Comparison of ENCODE assay signal across 19 cellular contexts in genomic region chr3:128367726-128368125, GRCh38.
DNase-seq lines count a peak whose midpoint lies in the region; ATAC-seq and TF ChIP-seq lines count a peak whose summit lies in the region.
"Had no signal": no experiment of that assay in that cellular context is flagged by ENCODE, and none has a peak within 500 bp of the region (broad histone marks: within the 10 kb centered on the region; RNA-seq: fewer than 3 reads in every experiment).

No MANE protein-coding gene starts in this region.

- no peaks in the 10 kb centered on the region; the same call in 1 of the 2 replicates for H4K20me1 ChIP-seq in GM23338 (replicated peaks; ENCODE audit: insufficient read depth)

- H2AFZ ChIP-seq in GM23338: no peak overlapping the region

- H3K36me3 ChIP-seq in GM23338 (ENCODE audit: insufficient read depth) (no peaks in the 10 kb centered on the region; the same call in 1 of the 2 replicates), RWPE2 (ENCODE audit: low read depth) (no peaks in the 10 kb centered on the region)
- H3K36me3 ChIP-seq: Peyer's patch had no signal

- intact Hi-C loops in right cardiac atrium (cut with DNase I): no loop called here

- no peaks in the 10 kb centered on the region for H3K9me3 Mint-ChIP-seq in GM23338
- H3K9me3 Mint-ChIP-seq: activated naive CD4-positive, alpha-beta T cell treated with anti-CD3 and anti-CD28 coated beads, Interleukin-2, amount 50 U/mL, for 24 hours; mesothelial cell of epicardium; T-helper 1 cell treated with Interleukin-12 subunit alpha and Interleukin-12 subunit beta and Interleukin-4 antibody, amounts not matched to agents 30 μg/mL and 1 μg/mL, for 36 hours; type B pancreatic cell had no signal

- H3K9me2 ChIP-seq in GM23338 (ENCODE audit: insufficient read depth): no peaks in the 10 kb centered on the region

- H3F3A ChIP-seq in GM23338 (replicated peaks; ENCODE audit: low read depth): no peaks in the 10 kb centered on the region

- TF ChIP-seq CTCF in GM23338 (conservative IDR thresholded peaks at IDR 0.05; ENCODE audit: low read depth in 2 of 2) (no peak), RWPE2 (IDR thresholded peaks at IDR 0.05; ENCODE audit: poor library complexity, severe bottlenecking) (no peak), GM13977 (IDR thresholded peaks at IDR 0.05; ENCODE audit: extremely low read depth, insufficient read depth, missing control alignments) (no peak)

- DNase-seq in 8988T (peak; percentile 42), GM23338 (ENCODE audit: low spot score) (peak; percentile 33), RWPE2 (ENCODE audit: low spot score) (no peak), right cardiac atrium (no peak), GM13977 (ENCODE audit: low spot score) (no peak), NCI-H1048 (lab: John Stamatoyannopoulos, UW) (no peak), NCI-H1417 (lab: John Stamatoyannopoulos, UW) (no peak), SIG-M5 treated with dmso at 0.1 percent for 504 hours (lab: John Stamatoyannopoulos, UW; ENCODE audit: unreplicated experiment) (no peak)
- DNase-seq: activated CD4-positive, alpha-beta T cell treated with anti-CD3 and anti-CD28 coated beads for 36 hours; activated CD8-positive, alpha-beta memory T cell treated with anti-CD3 and anti-CD28 coated beads, Interleukin-2, amount 50 U/mL, for 48 hours; effector memory CD4-positive, alpha-beta T cell; NCI-H187 treated with DMSO at 0.1 percent for 48 hours; NCI-H526; Peyer's patch; stimulated activated naive CD4-positive, alpha-beta T cell had no signal

- H3K27me3 ChIP-seq in GM23338 (ENCODE audit: insufficient read depth) (no peaks in the 10 kb centered on the region), RWPE2 (ENCODE audit: insufficient read depth, poor library complexity, severe bottlenecking) (no peaks in the 10 kb centered on the region), right cardiac atrium (ENCODE audit: control insufficient read depth, insufficient read depth) (no peaks in the 10 kb centered on the region)
- H3K27me3 ChIP-seq: Peyer's patch had no signal

- no peak overlapping the region for H3K27ac ChIP-seq in GM23338 (ENCODE audit: low read depth)
- no peak overlapping the region for H3K27ac ChIP-seq in RWPE2 (ENCODE audit: poor library complexity, severe bottlenecking)
- H3K27ac ChIP-seq in right cardiac atrium (ENCODE audit: low read length): peak overlapping the region; percentile 78
- H3K27ac ChIP-seq: Peyer's patch had no signal

- in situ Hi-C loops in GM13977 (cut with MboI; ENCODE audit: low pct_unique_long_range_greater_than_20kb, low sequenced_read_pairs, unreplicated experiment): no loop called here

- H3K4me2 ChIP-seq in GM23338: no peak overlapping the region

- H3K9me3 ChIP-seq in RWPE2 (ENCODE audit: severe bottlenecking): no peaks in the 10 kb centered on the region
- no peaks in the 10 kb centered on the region for H3K9me3 ChIP-seq in right cardiac atrium (ENCODE audit: control insufficient read depth, low read length)
- H3K9me3 ChIP-seq: Peyer's patch had no signal

- H3K4me3 Mint-ChIP-seq in GM23338: no peak overlapping the region
- H3K4me3 Mint-ChIP-seq: activated CD4-positive, alpha-beta T cell treated with anti-CD3 and anti-CD28 coated beads for 36 hours; activated naive CD4-positive, alpha-beta T cell treated with anti-CD3 and anti-CD28 coated beads, Interleukin-2, amount 50 U/mL, for 24 hours; mesothelial cell of epicardium; T-helper 1 cell treated with Interleukin-12 subunit alpha and Interleukin-12 subunit beta and Interleukin-4 antibody, amounts not matched to agents 30 μg/mL and 1 μg/mL, for 36 hours; type B pancreatic cell had no signal

- ATAC-seq in GM23338 (peak; percentile 59), RWPE2 (ENCODE audit: low read depth) (peak; percentile 26; the same call in 1 of the 3 replicates), right cardiac atrium (no peak)
- ATAC-seq: activated CD4-positive, alpha-beta T cell treated with anti-CD3 and anti-CD28 coated beads for 36 hours had no signal

- peaks cover 14% of the 10 kb centered on the region for H3K4me1 Mint-ChIP-seq in GM23338
- H3K4me1 Mint-ChIP-seq: activated naive CD4-positive, alpha-beta T cell treated with anti-CD3 and anti-CD28 coated beads, Interleukin-2, amount 50 U/mL, for 24 hours had no signal

- WGBS in right cardiac atrium: 73% methylated on average over 4 of the region's 4 CpGs

- H3K27me3 Mint-ChIP-seq in GM23338 (ENCODE audit: insufficient read depth, low read depth, poor library complexity): peaks cover 3% of the 10 kb centered on the region
- H3K27me3 Mint-ChIP-seq: activated CD4-positive, alpha-beta T cell treated with anti-CD3 and anti-CD28 coated beads for 36 hours; activated naive CD4-positive, alpha-beta T cell treated with anti-CD3 and anti-CD28 coated beads, Interleukin-2, amount 50 U/mL, for 24 hours; type B pancreatic cell had no signal

- no peaks in the 10 kb centered on the region for H3K79me2 ChIP-seq in GM23338 (replicated peaks; ENCODE audit: insufficient read depth)

- H3K4me1 ChIP-seq in GM23338 (ENCODE audit: insufficient read depth): no peaks in the 10 kb centered on the region
- H3K4me1 ChIP-seq in RWPE2 (ENCODE audit: insufficient read depth, poor library complexity, severe bottlenecking): no peaks in the 10 kb centered on the region
- peaks cover 17% of the 10 kb centered on the region for H3K4me1 ChIP-seq in right cardiac atrium (ENCODE audit: control insufficient read depth, insufficient read depth, low read length)
- H3K4me1 ChIP-seq: Peyer's patch had no signal

- H3K27ac Mint-ChIP-seq in GM23338: 0 out of 2 replicates have a peak overlapping the region, but pooled peaks have one; percentile 17
- H3K27ac Mint-ChIP-seq: activated CD4-positive, alpha-beta T cell treated with anti-CD3 and anti-CD28 coated beads for 36 hours; activated naive CD4-positive, alpha-beta T cell treated with anti-CD3 and anti-CD28 coated beads, Interleukin-2, amount 50 U/mL, for 24 hours; mesothelial cell of epicardium; T-helper 1 cell treated with Interleukin-12 subunit alpha and Interleukin-12 subunit beta and Interleukin-4 antibody, amounts not matched to agents 30 μg/mL and 1 μg/mL, for 36 hours; type B pancreatic cell had no signal

- H3K36me3 Mint-ChIP-seq in GM23338 (ENCODE audit: low read depth): no peaks in the 10 kb centered on the region

- H3K4me3 ChIP-seq in GM23338 (no peak overlapping the region), RWPE2 (ENCODE audit: severe bottlenecking) (no peak overlapping the region), right cardiac atrium (ENCODE audit: low read length) (no peak overlapping the region)
- H3K4me3 ChIP-seq: Peyer's patch had no signal

TF ChIP-seq in GM23338, 12 proteins besides CTCF, POLR2A, EP300 and RAD21 (continues in another document):
- no peak for TF ChIP-seq POLR2AphosphoS5 (IDR thresholded peaks at IDR 0.05; ENCODE audit: low read depth)
- TF ChIP-seq EZH2phosphoT487 (IDR thresholded peaks at IDR 0.05; ENCODE audit: unreplicated experiment): no peak
- no peak for TF ChIP-seq REST (IDR thresholded peaks at IDR 0.05; ENCODE audit: unreplicated experiment)
- no peak for TF ChIP-seq ZNF114 (CRISPR knock-in tag; IDR thresholded peaks at IDR 0.05)
- TF ChIP-seq ETS1 (IDR thresholded peaks at IDR 0.05): no peak
- TF ChIP-seq EZH2 (IDR thresholded peaks at IDR 0.05; ENCODE audit: low read depth, unreplicated experiment): no peak
- TF ChIP-seq ZNF331 (CRISPR knock-in tag; IDR thresholded peaks at IDR 0.05; ENCODE audit: low read depth): no peak

Comparison
In these comparisons a context has a peak if more than half of its experiments do, and no peak if none do; other contexts are left out.
1. DNase-seq: peak in 8988T (single experiment) and GM23338 (single experiment); none in RWPE2 (single experiment), right cardiac atrium (0 of 3), GM13977 (single experiment), NCI-H1048 (single experiment), NCI-H1417 (0 of 3) and SIG-M5 treated with dmso at 0.1 percent for 504 hours (single experiment).
2. ATAC-seq: peak in GM23338 (single experiment) and RWPE2 (single experiment); none in right cardiac atrium (0 of 2).